Comparison of ENCODE assay signal across 9 cellular contexts in the genomic region with DNA sequence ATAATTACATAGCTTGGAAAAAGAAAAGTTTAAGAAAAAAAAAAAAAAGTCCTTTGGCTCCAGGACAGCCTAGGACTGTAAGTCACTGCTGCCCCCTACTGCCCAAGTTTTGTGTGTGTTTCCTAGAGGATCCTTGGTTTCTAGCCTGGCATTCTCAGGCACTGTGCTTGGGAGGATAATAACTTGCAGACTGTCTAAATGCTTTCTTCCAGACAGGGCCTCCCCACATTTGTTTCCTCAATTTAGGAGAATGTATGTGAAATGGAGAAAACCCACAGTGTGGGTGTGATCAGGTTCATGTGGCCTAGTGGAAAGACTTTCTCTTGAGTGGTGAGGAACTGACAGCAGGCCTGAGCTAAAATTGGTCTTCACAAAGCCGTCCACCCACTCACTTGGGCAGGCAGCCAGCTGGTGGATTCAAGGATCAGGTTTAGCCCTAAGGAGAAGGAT.
A peak's percentile ranks its signal among the peaks of the same experiment; 100 is the strongest.
DNase-seq lines count a peak whose midpoint lies in the region; ATAC-seq and TF ChIP-seq lines count a peak whose summit lies in the region.
"Had no signal": no experiment of that assay in that cellular context is flagged by ENCODE, and none has a peak within 500 bp of the region (broad histone marks: within the 10 kb centered on the region; RNA-seq: fewer than 3 reads in every experiment).

No MANE protein-coding gene starts in this region.

- BruUV-seq in OCI-LY7 (replicated peaks; lab: Mats Ljungman, UMichigan) = no TSS peak

- no peak overlapping the region for H2AFZ ChIP-seq in OCI-LY7 (ENCODE audit: low read length)

- ATAC-seq in psoas muscle (peak; percentile 82 to 94 (median 84)), GM19035 (IDR thresholded peaks at IDR 0.05; ENCODE audit: unreplicated experiment) (no peak)

- H4K20me1 ChIP-seq in OCI-LY7 (ENCODE audit: insufficient read depth, low read length) = no peaks in the 10 kb centered on the region
- H4K20me1 ChIP-seq: BLaER1 treated with 17β-estradiol and CSF1 and Interleukin-3, amounts not matched to agents 10 nM and 100 nM had no signal

- intact Hi-C loops in OCI-LY7 (cut with micrococcal nuclease; ENCODE audit: unreplicated experiment) (loop anchor here (1.0 kb wide), 1 partner anchor 339 kb away; no protein-coding TSS in a partner anchor), psoas muscle (cut with DNase I) (loop anchor here (2.0 to 5.0 kb wide), 5 partner anchors 91 to 345 kb away; no protein-coding TSS in a partner anchor)
- intact Hi-C loops in activated naive CD4-positive, alpha-beta T cell treated with anti-CD3 and anti-CD28 coated beads for 36 hours (cut with micrococcal nuclease) = loop anchor here (1.0 to 5.0 kb wide), 5 partner anchors 96 to 831 kb away; no protein-coding TSS in a partner anchor

- H3K9me2 ChIP-seq in OCI-LY7 (ENCODE audit: insufficient read depth, low read length) = no peaks in the 10 kb centered on the region

- no peaks in the 10 kb centered on the region for H3K79me2 ChIP-seq in OCI-LY7 (ENCODE audit: insufficient read depth, low read depth, low read length)

- no peaks in the 10 kb centered on the region for H3K36me3 Mint-ChIP-seq in activated naive CD4-positive, alpha-beta T cell treated with anti-CD3 and anti-CD28 coated beads for 36 hours (ENCODE audit: low read depth)
- H3K36me3 Mint-ChIP-seq in glutamatergic neuron (ENCODE audit: unreplicated experiment) = peaks cover 7% of the 10 kb centered on the region

- TF ChIP-seq CTCF in OCI-LY7 (conservative IDR thresholded peaks at IDR 0.05; ENCODE audit: low read length) = peak; percentile 88
- TF ChIP-seq CTCF in glutamatergic neuron (IDR thresholded peaks at IDR 0.05; ENCODE audit: partially characterized antibody, unreplicated experiment) = peak; percentile 85
- peak; percentile 87 for TF ChIP-seq CTCF in psoas muscle (IDR thresholded peaks at IDR 0.05)

- peak; percentile 20 for DNase-seq in NK-92 treated with Interleukin-12 subunit alpha and Interleukin-12 subunit beta, amount 100 ng/mL, for 24 hours (lab: John Stamatoyannopoulos, UW)
- no peak for DNase-seq in NK-92 (lab: John Stamatoyannopoulos, UW; ENCODE audit: unreplicated experiment)
- peak; percentile 47 for DNase-seq in Jurkat, Clone E6-1 (ENCODE audit: low read depth, low spot score)
- peak; percentile 60 for DNase-seq in OCI-LY7 (ENCODE audit: low spot score)
- DNase-seq in activated naive CD4-positive, alpha-beta T cell treated with anti-CD3 and anti-CD28 coated beads for 36 hours = peak; percentile 76
- DNase-seq in glutamatergic neuron = peak; percentile 83
- peak; percentile 50 to 72 for DNase-seq in psoas muscle

- no peak overlapping the region for H3K27ac ChIP-seq in OCI-LY7 (ENCODE audit: low read depth, low read length, poor library complexity, severe bottlenecking)
- H3K27ac ChIP-seq in psoas muscle = no peak overlapping the region
- H3K27ac ChIP-seq: BLaER1 treated with 17β-estradiol and CSF1 and Interleukin-3, amounts not matched to agents 10 nM and 100 nM had no signal

- H3K4me1 ChIP-seq in OCI-LY7 (ENCODE audit: insufficient read depth, low read length, poor library complexity, severe bottlenecking) (no peaks in the 10 kb centered on the region), psoas muscle (no peaks in the 10 kb centered on the region)

- no peak overlapping the region for H3K4me3 Mint-ChIP-seq in activated naive CD4-positive, alpha-beta T cell treated with anti-CD3 and anti-CD28 coated beads for 36 hours
- H3K4me3 Mint-ChIP-seq in glutamatergic neuron (ENCODE audit: unreplicated experiment) = no peak overlapping the region

- no peaks in the 10 kb centered on the region for H3K27me3 Mint-ChIP-seq in activated naive CD4-positive, alpha-beta T cell treated with anti-CD3 and anti-CD28 coated beads for 36 hours (ENCODE audit: low read depth)
- H3K27me3 Mint-ChIP-seq in glutamatergic neuron (ENCODE audit: unreplicated experiment) = no peaks in the 10 kb centered on the region

- no peaks in the 10 kb centered on the region for H3K27me3 ChIP-seq in psoas muscle (ENCODE audit: insufficient read depth in 3 of 3, low read length in 2 of 3)
- H3K27me3 ChIP-seq: BLaER1 treated with 17β-estradiol and CSF1 and Interleukin-3, amounts not matched to agents 10 nM and 100 nM had no signal

- H3K9me3 ChIP-seq in OCI-LY7 (ENCODE audit: low read length) = no peaks in the 10 kb centered on the region
- H3K9me3 ChIP-seq in psoas muscle = no peaks in the 10 kb centered on the region
- H3K9me3 ChIP-seq: BLaER1 treated with 17β-estradiol and CSF1 and Interleukin-3, amounts not matched to agents 10 nM and 100 nM had no signal

- H3K36me3 ChIP-seq in OCI-LY7 (ENCODE audit: insufficient read depth, low read length) = no peaks in the 10 kb centered on the region
- peaks cover 0 to 3% of the 10 kb centered on the region in 2 donors for H3K36me3 ChIP-seq in psoas muscle (ENCODE audit: insufficient read depth in 1 of 2, low read depth in 1 of 2)
- H3K36me3 ChIP-seq: BLaER1 treated with 17β-estradiol and CSF1 and Interleukin-3, amounts not matched to agents 10 nM and 100 nM had no signal

- H3K9me3 Mint-ChIP-seq in activated naive CD4-positive, alpha-beta T cell treated with anti-CD3 and anti-CD28 coated beads for 36 hours = no peaks in the 10 kb centered on the region
- H3K9me3 Mint-ChIP-seq in glutamatergic neuron (ENCODE audit: unreplicated experiment) = no peaks in the 10 kb centered on the region

- CTCF ChIA-PET in OCI-LY7 (lab: Charles Lee; ENCODE audit: unreplicated experiment) = no interaction called here
- CTCF ChIA-PET in activated naive CD4-positive, alpha-beta T cell treated with anti-CD3 and anti-CD28 coated beads for 36 hours (lab: Charles Lee) = interaction anchor here (0.6 to 5.8 kb wide), 16 partner anchors 13 to 830 kb away, joined by 3 to 33 read pairs (median 4); no protein-coding TSS in a partner anchor

- no peak overlapping the region for H3K4me2 ChIP-seq in OCI-LY7 (ENCODE audit: low read length)
- H3K4me2 ChIP-seq: BLaER1 treated with 17β-estradiol and CSF1 and Interleukin-3, amounts not matched to agents 10 nM and 100 nM had no signal

- 4 to 20% (median 6%) methylated on average over 1 of the region's 1 CpG for WGBS in psoas muscle, 3 donors

- POLR2A ChIA-PET in OCI-LY7 (lab: Charles Lee) = interaction anchor here (0.7 kb wide), 1 partner anchor 230 kb away, joined by 3 read pairs; no protein-coding TSS in a partner anchor

- no peak overlapping the region for H3K4me3 ChIP-seq in Jurkat, Clone E6-1 (ENCODE audit: low read length)
- H3K4me3 ChIP-seq in OCI-LY7 (ENCODE audit: low read depth, low read length, poor library complexity, severe bottlenecking) = no peak overlapping the region
- H3K4me3 ChIP-seq in psoas muscle = no peak overlapping the region
- H3K4me3 ChIP-seq: BLaER1 treated with 17β-estradiol and CSF1 and Interleukin-3, amounts not matched to agents 10 nM and 100 nM had no signal

- no peak overlapping the region for H3K27ac Mint-ChIP-seq in activated naive CD4-positive, alpha-beta T cell treated with anti-CD3 and anti-CD28 coated beads for 36 hours
- no peak overlapping the region for H3K27ac Mint-ChIP-seq in glutamatergic neuron (ENCODE audit: unreplicated experiment)

- H3K4me1 Mint-ChIP-seq in activated naive CD4-positive, alpha-beta T cell treated with anti-CD3 and anti-CD28 coated beads for 36 hours (ENCODE audit: low read depth) = no peaks in the 10 kb centered on the region
- H3K4me1 Mint-ChIP-seq in glutamatergic neuron (ENCODE audit: low read depth, unreplicated experiment) = peaks cover 3% of the 10 kb centered on the region
